Comparison of ENCODE assay signal across 14 cellular contexts in the genomic region with DNA sequence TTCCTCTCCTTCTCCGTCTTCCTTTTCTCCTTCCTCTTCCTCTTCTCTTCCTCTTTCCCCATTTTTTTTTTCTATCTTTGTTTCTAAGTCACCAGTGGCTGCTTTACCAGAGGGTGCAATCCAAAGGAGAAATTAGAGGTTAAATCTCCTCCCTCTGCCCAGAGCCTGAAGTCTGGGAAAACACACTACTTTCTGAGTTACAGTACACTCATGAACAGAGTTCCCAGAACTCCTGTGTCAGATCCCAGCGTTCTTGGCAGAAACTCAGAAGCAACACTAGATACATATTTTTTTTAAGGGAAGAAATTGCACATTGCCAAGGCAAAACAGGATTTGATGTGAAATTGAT.
DNase-seq lines count a peak whose midpoint lies in the region; TF ChIP-seq lines count a peak whose summit lies in the region.
"Had no signal": no experiment of that assay in that cellular context is flagged by ENCODE, and none has a peak within 500 bp of the region (broad histone marks: within the 10 kb centered on the region; RNA-seq: fewer than 3 reads in every experiment).

No MANE protein-coding gene starts in this region.

- WGBS in SK-N-SH (ENCODE audit: low lambda C conversion rate), result 35% methylated on average over 2 of the region's 2 CpGs

- CTCF ChIA-PET in SK-N-SH (lab: Yijun Ruan, JAX), result interaction anchor here (0.6 to 18.1 kb wide), 5 partner anchors 298 to 923 kb away, joined by 3 to 226 read pairs (median 3); a partner anchor contains a TSS

- no peaks in the 10 kb centered on the region for H3K9me3 Mint-ChIP-seq in neural progenitor cell
- H3K9me3 Mint-ChIP-seq: activated CD4-positive, alpha-beta memory T cell treated with anti-CD3 and anti-CD28 coated beads for 36 hours had no signal

- TF ChIP-seq CTCF in 22Rv1 (IDR thresholded peaks at IDR 0.05), result peak; percentile 19; the same call in 1 of the 2 replicates
- no peak for TF ChIP-seq CTCF in SK-N-SH (IDR thresholded peaks at IDR 0.05)
- TF ChIP-seq CTCF in neural progenitor cell (IDR thresholded peaks at IDR 0.05), result no peak

- H2AFZ ChIP-seq in SK-N-SH (ENCODE audit: low read depth), result peak overlapping the region; percentile 73
- peak overlapping the region; percentile 81 for H2AFZ ChIP-seq in neural progenitor cell (replicated peaks)

- H3K9ac ChIP-seq in SK-N-SH (no peak overlapping the region), neural progenitor cell (no peak overlapping the region)

- H3K4me1 Mint-ChIP-seq in neural progenitor cell, result peaks cover 26% of the 10 kb centered on the region
- H3K4me1 Mint-ChIP-seq: naive thymus-derived CD4-positive, alpha-beta T cell had no signal

- no peaks in the 10 kb centered on the region for H3K79me2 ChIP-seq in SK-N-SH (ENCODE audit: insufficient read depth)
- H3K79me2 ChIP-seq in neural progenitor cell (ENCODE audit: low read depth), result no peaks in the 10 kb centered on the region

- peaks cover 7% of the 10 kb centered on the region for H3K27me3 Mint-ChIP-seq in neural progenitor cell (ENCODE audit: insufficient read depth, low read depth)

- H3K27me3 ChIP-seq in SK-N-SH (ENCODE audit: insufficient read depth) (no peaks in the 10 kb centered on the region), neural progenitor cell (no peaks in the 10 kb centered on the region)
- H3K27me3 ChIP-seq: stomach had no signal

- POLR2A ChIA-PET in SK-N-SH (lab: Yijun Ruan, JAX), result no interaction called here

- H3K27ac Mint-ChIP-seq in neural progenitor cell, result no peak overlapping the region
- H3K27ac Mint-ChIP-seq: activated CD4-positive, alpha-beta memory T cell treated with anti-CD3 and anti-CD28 coated beads for 36 hours; naive thymus-derived CD4-positive, alpha-beta T cell had no signal

- peaks cover 0 to 8% of the 10 kb centered on the region in 2 experiments; a peak in 2 of 4 replicates for H3K4me1 ChIP-seq in SK-N-SH (ENCODE audit: control insufficient read depth in 1 of 2, insufficient read depth in 2 of 2, low read depth in 1 of 2, low read length in 1 of 2)
- H3K4me1 ChIP-seq in neural progenitor cell, result no peaks in the 10 kb centered on the region

- no peaks in the 10 kb centered on the region for H3K9me3 ChIP-seq in SK-N-SH
- H3K9me3 ChIP-seq in neural progenitor cell (ENCODE audit: low read depth), result no peaks in the 10 kb centered on the region
- H3K9me3 ChIP-seq: stomach had no signal

- H3K4me2 ChIP-seq in SK-N-SH (0 out of 2 replicates have a peak overlapping the region, but pooled peaks have one; percentile 31), neural progenitor cell (no peak overlapping the region)

- no peak for TF ChIP-seq RAD21 in SK-N-SH (IDR thresholded peaks at IDR 0.05; ENCODE audit: low read length)

- H3K27ac ChIP-seq in 22Rv1, result no peak overlapping the region
- H3K27ac ChIP-seq in SK-N-SH (ENCODE audit: low read depth in 2 of 2, low read length in 1 of 2), result no peak overlapping the region
- no peak overlapping the region for H3K27ac ChIP-seq in neural progenitor cell
- H3K27ac ChIP-seq: RWPE1 had no signal

- H3K9me2 ChIP-seq in SK-N-SH, result no peaks in the 10 kb centered on the region

- H3K36me3 ChIP-seq in SK-N-SH (replicated peaks in 1 of 2; ENCODE audit: control insufficient read depth in 1 of 2, insufficient read depth in 2 of 2, low read length in 1 of 2) (no peaks in the 10 kb centered on the region), neural progenitor cell (no peaks in the 10 kb centered on the region)
- H3K36me3 ChIP-seq: stomach had no signal

- H3K4me3 ChIP-seq in SK-N-SH (ENCODE audit: low read depth in 2 of 2, low read length in 1 of 2), result no peak overlapping the region; a peak in 1 of 4 replicates
- H3K4me3 ChIP-seq in neural progenitor cell, result no peak overlapping the region
- H3K4me3 ChIP-seq: stomach had no signal

- TF ChIP-seq EP300 in SK-N-SH (IDR thresholded peaks at IDR 0.05; ENCODE audit: borderline replicate concordance in 1 of 2, low read depth in 1 of 2, low read length in 1 of 2), result no peak

- H3K36me3 Mint-ChIP-seq in neural progenitor cell, result no peaks in the 10 kb centered on the region
- H3K36me3 Mint-ChIP-seq: activated CD4-positive, alpha-beta memory T cell treated with anti-CD3 and anti-CD28 coated beads for 36 hours; naive thymus-derived CD4-positive, alpha-beta T cell had no signal

- H3F3A ChIP-seq in SK-N-SH (replicated peaks; ENCODE audit: insufficient read depth) (no peaks in the 10 kb centered on the region), neural progenitor cell (ENCODE audit: low read depth) (no peaks in the 10 kb centered on the region)

- no peak for DNase-seq in SK-N-SH
- peak; percentile 77 for DNase-seq in fibroblast of peridontal ligament (ENCODE audit: extremely low read depth)
- no peak for DNase-seq in neural progenitor cell (ENCODE audit: low spot score)
- no peak for DNase-seq in LoVo (ENCODE audit: low spot score)
- no peak for DNase-seq in T-helper 1 cell
- no peak for DNase-seq in activated naive CD4-positive, alpha-beta T cell treated with Interleukin-2 at 50 U/mL for 16 hours
- no peak for DNase-seq in NCI-H2029 (lab: John Stamatoyannopoulos, UW)
- DNase-seq: left colon; naive thymus-derived CD4-positive, alpha-beta T cell; NCI-H524 treated with DMSO at 0.1 percent for 48 hours; stomach had no signal

- H4K20me1 ChIP-seq in SK-N-SH (ENCODE audit: insufficient read depth) (no peaks in the 10 kb centered on the region), neural progenitor cell (ENCODE audit: low read depth) (no peaks in the 10 kb centered on the region)

- no peak overlapping the region for H3K4me3 Mint-ChIP-seq in neural progenitor cell
- H3K4me3 Mint-ChIP-seq: activated CD4-positive, alpha-beta memory T cell treated with anti-CD3 and anti-CD28 coated beads for 36 hours; naive thymus-derived CD4-positive, alpha-beta T cell had no signal

TF ChIP-seq in SK-N-SH, 30 proteins besides CTCF, POLR2A, EP300 and RAD21:
- TF ChIP-seq CHD2 (IDR thresholded peaks at IDR 0.05; ENCODE audit: low read length, partially characterized antibody) (no peak), TEAD4 (IDR thresholded peaks at IDR 0.05; ENCODE audit: borderline replicate concordance, insufficient read depth) (no peak), EZH2phosphoT487 (IDR thresholded peaks at IDR 0.05; ENCODE audit: borderline replicate concordance, low read depth) (no peak), RXRA (IDR thresholded peaks at IDR 0.05; ENCODE audit: borderline replicate concordance, low read depth) (no peak), FOSL2 (IDR thresholded peaks at IDR 0.05; ENCODE audit: borderline replicate concordance, low read depth) (no peak), NFIC (IDR thresholded peaks at IDR 0.05; ENCODE audit: borderline replicate concordance) (no peak), SMC3 (IDR thresholded peaks at IDR 0.05; ENCODE audit: low read depth, low read length) (no peak), FOXJ3 (CRISPR knock-in tag; IDR thresholded peaks at IDR 0.05) (no peak), ELF1 (IDR thresholded peaks at IDR 0.05) (no peak), GATA2 (CRISPR knock-in tag; IDR thresholded peaks at IDR 0.05) (no peak), SIN3A (IDR thresholded peaks at IDR 0.05; ENCODE audit: borderline replicate concordance, low read depth, low read length) (no peak), MEF2A (IDR thresholded peaks at IDR 0.05; ENCODE audit: borderline replicate concordance, low read depth) (no peak)
- TF ChIP-seq, protein P1, sequence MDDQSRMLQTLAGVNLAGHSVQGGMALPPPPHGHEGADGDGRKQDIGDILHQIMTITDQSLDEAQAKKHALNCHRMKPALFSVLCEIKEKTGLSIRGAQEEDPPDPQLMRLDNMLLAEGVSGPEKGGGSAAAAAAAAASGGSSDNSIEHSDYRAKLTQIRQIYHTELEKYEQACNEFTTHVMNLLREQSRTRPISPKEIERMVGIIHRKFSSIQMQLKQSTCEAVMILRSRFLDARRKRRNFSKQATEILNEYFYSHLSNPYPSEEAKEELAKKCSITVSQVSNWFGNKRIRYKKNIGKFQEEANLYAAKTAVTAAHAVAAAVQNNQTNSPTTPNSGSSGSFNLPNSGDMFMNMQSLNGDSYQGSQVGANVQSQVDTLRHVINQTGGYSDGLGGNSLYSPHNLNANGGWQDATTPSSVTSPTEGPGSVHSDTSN (IDR thresholded peaks at IDR 0.05), result no peak
- TF ChIP-seq, protein P2, sequence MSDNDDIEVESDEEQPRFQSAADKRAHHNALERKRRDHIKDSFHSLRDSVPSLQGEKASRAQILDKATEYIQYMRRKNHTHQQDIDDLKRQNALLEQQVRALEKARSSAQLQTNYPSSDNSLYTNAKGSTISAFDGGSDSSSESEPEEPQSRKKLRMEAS (IDR thresholded peaks at IDR 0.05; ENCODE audit: low read depth), result no peak
- TF ChIP-seq, protein P3, sequence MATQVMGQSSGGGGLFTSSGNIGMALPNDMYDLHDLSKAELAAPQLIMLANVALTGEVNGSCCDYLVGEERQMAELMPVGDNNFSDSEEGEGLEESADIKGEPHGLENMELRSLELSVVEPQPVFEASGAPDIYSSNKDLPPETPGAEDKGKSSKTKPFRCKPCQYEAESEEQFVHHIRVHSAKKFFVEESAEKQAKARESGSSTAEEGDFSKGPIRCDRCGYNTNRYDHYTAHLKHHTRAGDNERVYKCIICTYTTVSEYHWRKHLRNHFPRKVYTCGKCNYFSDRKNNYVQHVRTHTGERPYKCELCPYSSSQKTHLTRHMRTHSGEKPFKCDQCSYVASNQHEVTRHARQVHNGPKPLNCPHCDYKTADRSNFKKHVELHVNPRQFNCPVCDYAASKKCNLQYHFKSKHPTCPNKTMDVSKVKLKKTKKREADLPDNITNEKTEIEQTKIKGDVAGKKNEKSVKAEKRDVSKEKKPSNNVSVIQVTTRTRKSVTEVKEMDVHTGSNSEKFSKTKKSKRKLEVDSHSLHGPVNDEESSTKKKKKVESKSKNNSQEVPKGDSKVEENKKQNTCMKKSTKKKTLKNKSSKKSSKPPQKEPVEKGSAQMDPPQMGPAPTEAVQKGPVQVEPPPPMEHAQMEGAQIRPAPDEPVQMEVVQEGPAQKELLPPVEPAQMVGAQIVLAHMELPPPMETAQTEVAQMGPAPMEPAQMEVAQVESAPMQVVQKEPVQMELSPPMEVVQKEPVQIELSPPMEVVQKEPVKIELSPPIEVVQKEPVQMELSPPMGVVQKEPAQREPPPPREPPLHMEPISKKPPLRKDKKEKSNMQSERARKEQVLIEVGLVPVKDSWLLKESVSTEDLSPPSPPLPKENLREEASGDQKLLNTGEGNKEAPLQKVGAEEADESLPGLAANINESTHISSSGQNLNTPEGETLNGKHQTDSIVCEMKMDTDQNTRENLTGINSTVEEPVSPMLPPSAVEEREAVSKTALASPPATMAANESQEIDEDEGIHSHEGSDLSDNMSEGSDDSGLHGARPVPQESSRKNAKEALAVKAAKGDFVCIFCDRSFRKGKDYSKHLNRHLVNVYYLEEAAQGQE (IDR thresholded peaks at IDR 0.05; ENCODE audit: low read depth, low read length), result no peak
